In genomic region chr1:244047739-244048565, GRCh38 we compare ENCODE assay signal across 8 cellular contexts. TPM values are rescaled to one million over a fixed set of nuclear protein-coding genes. Genes with fewer than 3 reads are reported as not detected.
DNase-seq lines count a peak whose midpoint lies in the region; ATAC-seq, FAIRE-seq and TF ChIP-seq lines count a peak whose summit lies in the region.

No MANE protein-coding gene starts in this region.

- H3K23ac ChIP-seq in trophoblast cell (ENCODE audit: low read length): no peak overlapping the region

- ATAC-seq in HG02798 (IDR thresholded peaks at IDR 0.05; ENCODE audit: poor library complexity, unreplicated experiment): peak; percentile 83

- H3K79me1 ChIP-seq in trophoblast cell (ENCODE audit: low read length): peaks cover 11% of the 10 kb centered on the region

- DNase-seq in GM12891 (ENCODE audit: insufficient read length, low spot score): peak; percentile 82
- DNase-seq in NCI-H1417 treated with DMSO at 0.1 percent for 48 hours (lab: John Stamatoyannopoulos, UW): peak; percentile 97
- peak; percentile 87 to 89 for DNase-seq in SW 1271 (lab: John Stamatoyannopoulos, UW)
- DNase-seq in adipocyte (ENCODE audit: low read depth): peak; percentile 99
- peak; percentile 100 for DNase-seq in cardiac septum (ENCODE audit: low spot score)
- peak; percentile 97 to 99 for DNase-seq in trophoblast cell
- DNase-seq in transverse colon: peak; percentile 99

- intact Hi-C loops in cardiac septum (cut with DNase I): loop anchor here (5.0 kb wide), 3 partner anchors 201 to 604 kb away; partner anchors contain the start of genes ADSS2 and DESI2
- intact Hi-C loops in transverse colon (cut with DNase I; ENCODE audit: low total_unique reads): no loop called here

- H3K18ac ChIP-seq in trophoblast cell (ENCODE audit: low read length): peak overlapping the region; percentile 84

- no peaks in the 10 kb centered on the region for H3K9me3 ChIP-seq in adipocyte (ENCODE audit: control insufficient read depth, low read length)
- no peaks in the 10 kb centered on the region for H3K9me3 ChIP-seq in trophoblast cell (ENCODE audit: insufficient read depth, low read depth, low read length)
- no peaks in the 10 kb centered on the region for H3K9me3 ChIP-seq in transverse colon

- peak overlapping the region; percentile 92 for H2AFZ ChIP-seq in trophoblast cell (ENCODE audit: insufficient read depth, low read length, poor library complexity)

- peak overlapping the region; percentile 43 for H3K4ac ChIP-seq in trophoblast cell (ENCODE audit: low read depth, low read length)

- H3K27me3 ChIP-seq in adipocyte (replicated peaks; ENCODE audit: control insufficient read depth, insufficient read depth, low read length) (no peaks in the 10 kb centered on the region), trophoblast cell (ENCODE audit: insufficient read depth, low read length) (no peaks in the 10 kb centered on the region), transverse colon (no peaks in the 10 kb centered on the region)

- H4K91ac ChIP-seq in trophoblast cell (ENCODE audit: low read depth, low read length): peak overlapping the region; percentile 83

- peak overlapping the region; percentile 96 for H3K9ac ChIP-seq in adipocyte (ENCODE audit: low read length)
- H3K9ac ChIP-seq in trophoblast cell (ENCODE audit: low read length): peak overlapping the region; percentile 81

- H3K4me1 ChIP-seq in adipocyte (ENCODE audit: control insufficient read depth, insufficient read depth, low read length) (peaks cover 25% of the 10 kb centered on the region), trophoblast cell (ENCODE audit: control insufficient read depth in 1 of 2, insufficient read depth in 2 of 2, low read length in 2 of 2) (peaks cover 0 to 8% of the 10 kb centered on the region in 2 experiments), transverse colon (peaks cover 0 to 40% (median 17%) of the 10 kb centered on the region in 4 donors)

- in situ Hi-C loops in transverse colon (cut with MboI; ENCODE audit: low pct_ligation_motif_present in 1 of 4, low pct_unique_long_range_greater_than_20kb in 1 of 4, low sequenced_read_pairs in 3 of 4): loop anchor here in 1 of 4 donors (25.0 kb wide), 1 partner anchor 214 kb away; no protein-coding TSS in a partner anchor

- H2BK120ac ChIP-seq in trophoblast cell (ENCODE audit: insufficient read depth, low read length, poor library complexity): peak overlapping the region; percentile 81

- peak overlapping the region; percentile 72 for H4K8ac ChIP-seq in trophoblast cell (ENCODE audit: low read depth, low read length)

- H2BK5ac ChIP-seq in trophoblast cell (ENCODE audit: low read depth, low read length, poor library complexity): peak overlapping the region; percentile 79

- peak; percentile 97 for FAIRE-seq in GM12891 (lab: Jason Lieb, UNC)

- no peaks in the 10 kb centered on the region for H3K36me3 ChIP-seq in adipocyte (ENCODE audit: control insufficient read depth, insufficient read depth, low read length, severe bottlenecking)
- no peaks in the 10 kb centered on the region for H3K36me3 ChIP-seq in trophoblast cell (ENCODE audit: control insufficient read depth in 1 of 2, insufficient read depth in 2 of 2, low read length in 2 of 2)
- H3K36me3 ChIP-seq in transverse colon: no peaks in the 10 kb centered on the region

- no peak for TF ChIP-seq CTCF in transverse colon (IDR thresholded peaks at IDR 0.05)

- H4K12ac ChIP-seq in trophoblast cell (ENCODE audit: low read depth, low read length): peak overlapping the region; percentile 67

- H3K14ac ChIP-seq in trophoblast cell (ENCODE audit: low read length): peak overlapping the region; percentile 82

- no peak overlapping the region for H2AK5ac ChIP-seq in trophoblast cell (ENCODE audit: low read length)

- no CpG with 5 or more reads among the region's 81 CpGs for WGBS in trophoblast cell (ENCODE audit: extremely low coverage, insufficient coverage, insufficient read length)
- 0% methylated on average over 44 of the region's 81 CpGs; no CpG with 5 or more reads in 1 of the 2 donors for WGBS in transverse colon (ENCODE audit: low coverage in 1 of 2), 2 donors

- H2BK12ac ChIP-seq in trophoblast cell (ENCODE audit: low read length): peak overlapping the region; percentile 50

- no peak for TF ChIP-seq EP300 in transverse colon (IDR thresholded peaks at IDR 0.05; ENCODE audit: low read depth)

- H3K4me3 ChIP-seq in adipocyte (ENCODE audit: low read length) (peak overlapping the region; percentile 99), trophoblast cell (ENCODE audit: low read depth, low read length) (peak overlapping the region; percentile 80), transverse colon (peak overlapping the region; percentile 75 to 91 (median 90))

- peak; percentile 82 for TF ChIP-seq POLR2A in GM12891 (IDR thresholded peaks at IDR 0.05; ENCODE audit: low read depth, low read length)
- TF ChIP-seq POLR2A in transverse colon (IDR thresholded peaks at IDR 0.05): peak; percentile 99

- peak overlapping the region; percentile 81 for H3K27ac ChIP-seq in trophoblast cell (ENCODE audit: low read depth, low read length)
- peak overlapping the region; percentile 95 to 100 (median 96) for H3K27ac ChIP-seq in transverse colon

- peak overlapping the region; percentile 94 for H3K4me2 ChIP-seq in trophoblast cell (ENCODE audit: low read length)

- H3K79me2 ChIP-seq in trophoblast cell (ENCODE audit: control insufficient read depth, insufficient read depth, low read length, poor library complexity): peaks cover 10% of the 10 kb centered on the region

TF ChIP-seq in GM12891, 5 proteins besides CTCF, POLR2A, EP300 and RAD21:
- peak; percentile 47 for TF ChIP-seq TAF1 (IDR thresholded peaks at IDR 0.05; ENCODE audit: low read depth, low read length)
- no peak for TF ChIP-seq SPI1 (IDR thresholded peaks at IDR 0.05; ENCODE audit: low read depth, low read length)
- TF ChIP-seq PAX5 (IDR thresholded peaks at IDR 0.05; ENCODE audit: insufficient read depth, low read length, severe bottlenecking): peak; percentile 65
- peak; percentile 70 for TF ChIP-seq POLR2AphosphoS5 (IDR thresholded peaks at IDR 0.05; ENCODE audit: low read depth, low read length)
- TF ChIP-seq POU2F2 (IDR thresholded peaks at IDR 0.05; ENCODE audit: low read depth, low read length): peak; percentile 38; the same call in 1 of the 2 replicates
TF ChIP-seq in GM12891: peak in this region for 4.

RNA-seq across cellular contexts. Expression of gene ZBTB18, which starts 3.1 kb away (rescaled TPM):
- polyA plus RNA-seq in GM12891 (2012; ENCODE audit: low read depth, missing spikeins): 4.0 TPM
- total RNA-seq in cardiac septum (18.0 TPM), transverse colon (10 to 100 TPM in 3 of 4 donors, 1 to 10 TPM in 1; 4.1 to 32.8 (median 17.7) TPM)
- polyA plus RNA-seq in trophoblast cell (2013): 6.7 TPM in 2 replicates

Comparison
In these comparisons a context has a peak if more than half of its experiments do, and no peak if none do; other contexts are left out.
1. Peak in every context shown above with its lines: DNase-seq, ATAC-seq, H3K4me3 ChIP-seq and H3K27ac ChIP-seq.